11 cellular contexts compared by ENCODE assay signal in the genomic region with DNA sequence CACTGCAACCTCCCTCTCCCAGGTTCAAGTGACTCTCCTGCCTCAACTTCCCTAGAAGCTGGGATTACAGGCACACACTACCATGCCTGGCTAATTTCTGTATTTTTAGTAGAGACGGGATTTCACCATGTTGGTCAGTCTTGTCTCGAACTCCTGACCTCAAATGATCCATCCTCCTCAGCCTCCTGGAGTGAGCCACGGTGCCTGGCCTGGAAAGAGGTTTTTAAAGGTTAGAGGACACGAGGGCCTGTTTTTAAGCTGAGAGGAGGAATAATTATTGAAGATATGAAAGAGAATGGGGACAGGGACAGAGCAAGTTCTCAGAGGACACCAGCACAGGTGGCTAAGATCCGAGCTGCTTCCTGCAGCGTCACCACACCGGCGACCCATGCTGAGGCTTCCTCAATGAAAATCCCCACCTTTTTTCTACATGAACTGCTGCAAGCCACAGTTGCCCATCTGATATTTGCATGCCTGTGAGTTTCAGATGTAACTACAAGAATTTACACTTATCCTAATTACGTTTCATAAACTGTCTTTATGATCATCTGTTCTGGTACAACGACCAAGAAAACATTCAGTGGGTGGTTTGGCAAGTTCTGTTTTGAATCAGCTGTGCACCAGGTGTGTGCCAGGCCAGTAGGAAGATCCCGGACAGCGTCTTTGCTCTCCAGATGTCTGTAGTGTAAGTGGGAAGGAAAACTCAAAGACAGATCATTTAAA.
DNase-seq lines count a peak whose midpoint lies in the region; ATAC-seq and TF ChIP-seq lines count a peak whose summit lies in the region.
"Had no signal": no experiment of that assay in that cellular context is flagged by ENCODE, and none has a peak within 500 bp of the region (broad histone marks: within the 10 kb centered on the region; RNA-seq: fewer than 3 reads in every experiment).

No MANE protein-coding gene starts in this region.

- H3K4me3 ChIP-seq in GM12875 (ENCODE audit: low read depth, low read length) = peak overlapping the region; percentile 31
- H3K4me3 ChIP-seq in adrenal gland = no peak overlapping the region
- no peak overlapping the region for H3K4me3 ChIP-seq in smooth muscle cell

- ATAC-seq in GM19452 (IDR thresholded peaks at IDR 0.05; ENCODE audit: unreplicated experiment) = peak; percentile 84
- ATAC-seq in HG03045 (IDR thresholded peaks at IDR 0.05; ENCODE audit: unreplicated experiment) = peak; percentile 83
- peak; percentile 81 for ATAC-seq in activated T-helper 17 cell treated with anti-CD3 and anti-CD28 coated beads, Interleukin-2, amount 50 U/mL, for 72 hours (replicated peaks)

- TF ChIP-seq POLR2A in adrenal gland (IDR thresholded peaks at IDR 0.05) = no peak

- H3K4me2 ChIP-seq in smooth muscle cell = no peak overlapping the region

- H3K9me3 ChIP-seq in adrenal gland (replicated peaks in 1 of 3) (no peaks in the 10 kb centered on the region), smooth muscle cell (replicated peaks; ENCODE audit: low read depth) (no peaks in the 10 kb centered on the region)
- H3K9me3 ChIP-seq: Caco-2 had no signal

- H3K9ac ChIP-seq in smooth muscle cell (ENCODE audit: low read depth) = no peak overlapping the region

- H3K36me3 Mint-ChIP-seq in activated T-helper 17 cell treated with anti-CD3 and anti-CD28 coated beads, Interleukin-2, amount 50 U/mL, for 72 hours (ENCODE audit: low read depth) = no peaks in the 10 kb centered on the region
- H3K36me3 Mint-ChIP-seq: immature natural killer cell had no signal

- no peaks in the 10 kb centered on the region for H3F3A ChIP-seq in smooth muscle cell (ENCODE audit: low read depth)

- H3K4me1 ChIP-seq in adrenal gland (replicated peaks in 1 of 2) (peaks cover 0 to under 1% of the 10 kb centered on the region in 2 donors), smooth muscle cell (ENCODE audit: low read depth) (no peaks in the 10 kb centered on the region)
- H3K4me1 ChIP-seq: Caco-2 had no signal

- H3K4me1 Mint-ChIP-seq in activated T-helper 17 cell treated with anti-CD3 and anti-CD28 coated beads, Interleukin-2, amount 50 U/mL, for 72 hours = peaks cover 11% of the 10 kb centered on the region
- H3K4me1 Mint-ChIP-seq: immature natural killer cell had no signal

- H3K27me3 ChIP-seq in adrenal gland = no peaks in the 10 kb centered on the region
- no peaks in the 10 kb centered on the region for H3K27me3 ChIP-seq in smooth muscle cell (ENCODE audit: low read depth)

- H3K36me3 ChIP-seq in adrenal gland (replicated peaks in 1 of 2) = no peaks in the 10 kb centered on the region
- no peaks in the 10 kb centered on the region for H3K36me3 ChIP-seq in smooth muscle cell (ENCODE audit: low read depth)

- H2AFZ ChIP-seq in smooth muscle cell (ENCODE audit: low read depth) = no peak overlapping the region

- H3K27ac Mint-ChIP-seq in activated T-helper 17 cell treated with anti-CD3 and anti-CD28 coated beads, Interleukin-2, amount 50 U/mL, for 72 hours = peak overlapping the region; percentile 1

- no peak overlapping the region for H3K4me3 Mint-ChIP-seq in activated T-helper 17 cell treated with anti-CD3 and anti-CD28 coated beads, Interleukin-2, amount 50 U/mL, for 72 hours
- H3K4me3 Mint-ChIP-seq: immature natural killer cell; stimulated activated naive CD8-positive, alpha-beta T cell treated with anti-CD3 and anti-CD28 coated beads, Interleukin-15, Interleukin-2, amounts not matched to agents 100 ng/mL and 50 ng/mL, for 24 hours had no signal

- DNase-seq in amygdala (lab: John Stamatoyannopoulos, UW) = no peak
- no peak for DNase-seq in adrenal gland
- no peak for DNase-seq in smooth muscle cell (lab: John Stamatoyannopoulos, UW; ENCODE audit: unreplicated experiment)
- DNase-seq in cerebellar nuclear complex (lab: John Stamatoyannopoulos, UW) = no peak
- DNase-seq: Caco-2, immature natural killer cell had no signal

- H3K79me2 ChIP-seq in smooth muscle cell (ENCODE audit: low read depth) = no peaks in the 10 kb centered on the region

- H4K20me1 ChIP-seq in smooth muscle cell (ENCODE audit: low read depth) = no peaks in the 10 kb centered on the region

- WGBS in adrenal gland, 4 donors = 82 to 86% (median 84%) methylated on average over 12 of the region's 12 CpGs
- WGBS in smooth muscle cell (ENCODE audit: low lambda C conversion rate) = 94% methylated on average over 12 of the region's 12 CpGs

- no peaks in the 10 kb centered on the region for H3K27me3 Mint-ChIP-seq in activated T-helper 17 cell treated with anti-CD3 and anti-CD28 coated beads, Interleukin-2, amount 50 U/mL, for 72 hours
- H3K27me3 Mint-ChIP-seq: stimulated activated naive CD8-positive, alpha-beta T cell treated with anti-CD3 and anti-CD28 coated beads, Interleukin-15, Interleukin-2, amounts not matched to agents 100 ng/mL and 50 ng/mL, for 24 hours had no signal

- H3K9me3 Mint-ChIP-seq in activated T-helper 17 cell treated with anti-CD3 and anti-CD28 coated beads, Interleukin-2, amount 50 U/mL, for 72 hours = no peaks in the 10 kb centered on the region
- H3K9me3 Mint-ChIP-seq: immature natural killer cell; stimulated activated naive CD8-positive, alpha-beta T cell treated with anti-CD3 and anti-CD28 coated beads, Interleukin-15, Interleukin-2, amounts not matched to agents 100 ng/mL and 50 ng/mL, for 24 hours had no signal

- H3K27ac ChIP-seq in adrenal gland (no peak overlapping the region), smooth muscle cell (ENCODE audit: low read depth) (no peak overlapping the region)

- no peak for TF ChIP-seq CTCF in GM12875 (IDR thresholded peaks at IDR 0.05; ENCODE audit: borderline replicate concordance, insufficient read depth, low read depth, low read length)
- TF ChIP-seq CTCF in adrenal gland (IDR thresholded peaks at IDR 0.05) = no peak
- no peak for TF ChIP-seq CTCF in smooth muscle cell (IDR thresholded peaks at IDR 0.05; ENCODE audit: borderline replicate concordance, insufficient read depth, poor library complexity, severe bottlenecking)

- intact Hi-C loops in adrenal gland (cut with DNase I) = no loop called here
